Comparison of ENCODE assay signal across 1 cellular context in the genomic region with DNA sequence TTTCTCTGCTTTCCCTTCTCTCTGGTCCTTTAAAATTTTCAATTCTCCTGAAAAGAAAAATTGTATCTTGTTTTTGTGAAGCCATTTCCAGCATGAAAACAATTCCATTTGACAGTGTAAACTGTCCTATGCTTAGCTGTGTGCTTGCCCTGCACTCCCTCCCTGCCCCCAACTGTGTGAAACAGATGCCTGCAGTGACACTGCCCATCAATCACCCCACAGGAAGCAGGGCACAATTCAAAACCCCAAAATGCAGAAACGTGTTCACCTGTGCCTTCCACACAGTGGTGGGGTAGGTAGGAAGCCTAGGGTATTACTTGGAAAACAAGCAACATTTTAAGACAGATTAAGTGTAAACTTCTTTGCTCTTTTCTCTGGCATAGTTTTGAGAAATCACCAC.
TF ChIP-seq lines count a peak whose summit lies in the region.

No MANE protein-coding gene starts in this region.

TF ChIP-seq in HEK293, 187 proteins besides CTCF, POLR2A, EP300 and RAD21 (continued from another document):
- TF ChIP-seq, protein P1, sequence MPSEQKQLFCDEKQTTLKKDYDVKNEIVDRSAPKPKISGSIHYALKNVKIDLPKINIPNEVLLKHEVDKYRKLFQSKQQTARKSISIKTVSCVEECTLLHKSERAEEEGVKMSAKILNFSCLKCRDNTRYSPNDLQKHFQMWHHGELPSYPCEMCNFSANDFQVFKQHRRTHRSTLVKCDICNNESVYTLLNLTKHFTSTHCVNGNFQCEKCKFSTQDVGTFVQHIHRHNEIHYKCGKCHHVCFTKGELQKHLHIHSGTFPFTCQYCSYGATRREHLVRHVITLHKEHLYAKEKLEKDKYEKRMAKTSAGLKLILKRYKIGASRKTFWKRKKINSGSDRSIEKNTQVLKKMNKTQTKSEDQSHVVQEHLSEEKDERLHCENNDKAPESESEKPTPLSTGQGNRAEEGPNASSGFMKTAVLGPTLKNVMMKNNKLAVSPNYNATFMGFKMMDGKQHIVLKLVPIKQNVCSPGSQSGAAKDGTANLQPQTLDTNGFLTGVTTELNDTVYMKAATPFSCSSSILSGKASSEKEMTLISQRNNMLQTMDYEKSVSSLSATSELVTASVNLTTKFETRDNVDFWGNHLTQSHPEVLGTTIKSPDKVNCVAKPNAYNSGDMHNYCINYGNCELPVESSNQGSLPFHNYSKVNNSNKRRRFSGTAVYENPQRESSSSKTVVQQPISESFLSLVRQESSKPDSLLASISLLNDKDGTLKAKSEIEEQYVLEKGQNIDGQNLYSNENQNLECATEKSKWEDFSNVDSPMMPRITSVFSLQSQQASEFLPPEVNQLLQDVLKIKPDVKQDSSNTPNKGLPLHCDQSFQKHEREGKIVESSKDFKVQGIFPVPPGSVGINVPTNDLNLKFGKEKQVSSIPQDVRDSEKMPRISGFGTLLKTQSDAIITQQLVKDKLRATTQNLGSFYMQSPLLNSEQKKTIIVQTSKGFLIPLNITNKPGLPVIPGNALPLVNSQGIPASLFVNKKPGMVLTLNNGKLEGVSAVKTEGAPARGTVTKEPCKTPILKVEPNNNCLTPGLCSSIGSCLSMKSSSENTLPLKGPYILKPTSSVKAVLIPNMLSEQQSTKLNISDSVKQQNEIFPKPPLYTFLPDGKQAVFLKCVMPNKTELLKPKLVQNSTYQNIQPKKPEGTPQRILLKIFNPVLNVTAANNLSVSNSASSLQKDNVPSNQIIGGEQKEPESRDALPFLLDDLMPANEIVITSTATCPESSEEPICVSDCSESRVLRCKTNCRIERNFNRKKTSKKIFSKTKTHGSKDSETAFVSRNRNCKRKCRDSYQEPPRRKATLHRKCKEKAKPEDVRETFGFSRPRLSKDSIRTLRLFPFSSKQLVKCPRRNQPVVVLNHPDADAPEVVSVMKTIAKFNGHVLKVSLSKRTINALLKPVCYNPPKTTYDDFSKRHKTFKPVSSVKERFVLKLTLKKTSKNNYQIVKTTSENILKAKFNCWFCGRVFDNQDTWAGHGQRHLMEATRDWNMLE (tag by site-specific recombination; conservative IDR thresholded peaks at IDR 0.05; ENCODE audit: low read depth) = no peak
